Comparison of ENCODE assay signal across 1 cellular context in genomic region chr15:52093167-52093538, GRCh38.
TF ChIP-seq lines count a peak whose summit lies in the region.

No MANE protein-coding gene starts in this region.

TF ChIP-seq in GM12878, 131 proteins besides CTCF, POLR2A, EP300 and RAD21:
- TF ChIP-seq CHD4 (IDR thresholded peaks at IDR 0.05) (no peak), ZNF24 (IDR thresholded peaks at IDR 0.05) (no peak), BMI1 (IDR thresholded peaks at IDR 0.05; ENCODE audit: borderline replicate concordance) (no peak), LARP7 (IDR thresholded peaks at IDR 0.05) (no peak), NRF1 (conservative IDR thresholded peaks at IDR 0.05; ENCODE audit: low read depth, low read length) (no peak), POLR2AphosphoS2 (IDR thresholded peaks at IDR 0.05; ENCODE audit: low read depth, low read length) (no peak), BCL3 (IDR thresholded peaks at IDR 0.05; ENCODE audit: borderline replicate concordance, insufficient read depth, low read depth, low read length, poor library complexity, severe bottlenecking) (no peak), RCOR1 (conservative IDR thresholded peaks at IDR 0.05; ENCODE audit: low read depth, low read length) (no peak), CEBPZ (IDR thresholded peaks at IDR 0.05; ENCODE audit: low read depth, low read length) (no peak), NFIC (IDR thresholded peaks at IDR 0.05; ENCODE audit: low read depth, low read length) (no peak), FOXK2 (IDR thresholded peaks at IDR 0.05) (no peak), MTA3 (IDR thresholded peaks at IDR 0.05; ENCODE audit: borderline replicate concordance, low read length) (no peak), BHLHE40 (IDR thresholded peaks at IDR 0.05; ENCODE audit: borderline replicate concordance in 1 of 2, low read depth in 2 of 2, low read length in 1 of 2) (no peak), ZBTB4 (CRISPR knock-in tag; IDR thresholded peaks at IDR 0.05) (no peak), IKZF2 (IDR thresholded peaks at IDR 0.05) (no peak)
TF ChIP-seq in GM12878: peak in this region for 0.
